21 cellular contexts compared by ENCODE assay signal in genomic region chr14:96965885-96966595, GRCh38.
DNase-seq lines count a peak whose midpoint lies in the region; ATAC-seq and TF ChIP-seq lines count a peak whose summit lies in the region.
"Had no signal": no experiment of that assay in that cellular context is flagged by ENCODE, and none has a peak within 500 bp of the region (broad histone marks: within the 10 kb centered on the region; RNA-seq: fewer than 3 reads in every experiment).

No MANE protein-coding gene starts in this region.

- TF ChIP-seq POLR2A in tibial nerve (IDR thresholded peaks at IDR 0.05) = no peak

- H3K4me3 Mint-ChIP-seq in CD4-positive, CD25-positive, alpha-beta regulatory T cell = no peak overlapping the region

- no peak for TF ChIP-seq CTCF in tibial nerve (IDR thresholded peaks at IDR 0.05)

- H3K9me3 ChIP-seq in CD4-positive, CD25-positive, alpha-beta regulatory T cell (ENCODE audit: control insufficient read depth in 2 of 2, low read length in 2 of 2) = peaks cover 3 to 14% of the 10 kb centered on the region in 2 experiments
- H3K9me3 ChIP-seq in iPS DF 6.9 (ENCODE audit: control insufficient read depth, insufficient read depth, low read length) = no peaks in the 10 kb centered on the region
- H3K9me3 ChIP-seq in tibial nerve = peaks cover 0 to 45% (median 0%) of the 10 kb centered on the region in 4 donors
- H3K9me3 ChIP-seq: adrenal gland had no signal

- ATAC-seq in CD4-positive, CD25-positive, alpha-beta regulatory T cell (ENCODE audit: low read depth in 2 of 2) = no peak
- no peak for ATAC-seq in HG03139 (IDR thresholded peaks at IDR 0.05; ENCODE audit: unreplicated experiment)
- ATAC-seq: left cardiac atrium, Right ventricle myocardium inferior had no signal

- H3K4me3 ChIP-seq in CD4-positive, CD25-positive, alpha-beta regulatory T cell (ENCODE audit: low read depth, low read length) = no peak overlapping the region
- H3K4me3 ChIP-seq in iPS DF 6.9 (ENCODE audit: low read length) = no peak overlapping the region
- H3K4me3 ChIP-seq in tibial nerve = no peak overlapping the region
- H3K4me3 ChIP-seq: adrenal gland, breast epithelium, coronary artery had no signal

- no peaks in the 10 kb centered on the region for H3K27me3 ChIP-seq in CD4-positive, CD25-positive, alpha-beta regulatory T cell (ENCODE audit: control insufficient read depth, insufficient read depth, low read length)
- H3K27me3 ChIP-seq in iPS DF 6.9 (ENCODE audit: control insufficient read depth, insufficient read depth, low read length) (no peaks in the 10 kb centered on the region), tibial nerve (no peaks in the 10 kb centered on the region)
- H3K27me3 ChIP-seq: adrenal gland, breast epithelium had no signal

- no peak for TF ChIP-seq EP300 in tibial nerve (IDR thresholded peaks at IDR 0.05)

- H3K27me3 Mint-ChIP-seq in CD4-positive, CD25-positive, alpha-beta regulatory T cell = no peaks in the 10 kb centered on the region

- peak overlapping the region; percentile 74 for H3K27ac ChIP-seq in CD4-positive, CD25-positive, alpha-beta regulatory T cell (ENCODE audit: insufficient read depth, low read length, poor library complexity, severe bottlenecking)
- H3K27ac ChIP-seq in iPS DF 6.9 (ENCODE audit: low read length) (no peak overlapping the region), tibial nerve (no peak overlapping the region)
- H3K27ac ChIP-seq: adrenal gland, breast epithelium, coronary artery had no signal

- peak overlapping the region; percentile 38 to 87 (median 41) for H3K27ac Mint-ChIP-seq in CD4-positive, CD25-positive, alpha-beta regulatory T cell

- no peaks in the 10 kb centered on the region for H3K36me3 ChIP-seq in CD4-positive, CD25-positive, alpha-beta regulatory T cell (ENCODE audit: control insufficient read depth, insufficient read depth, low read length)
- no peaks in the 10 kb centered on the region for H3K36me3 ChIP-seq in iPS DF 6.9 (ENCODE audit: control insufficient read depth, insufficient read depth, low read length)
- H3K36me3 ChIP-seq in tibial nerve = no peaks in the 10 kb centered on the region
- H3K36me3 ChIP-seq: adrenal gland, breast epithelium had no signal

- H3K9me3 Mint-ChIP-seq in CD4-positive, CD25-positive, alpha-beta regulatory T cell = peaks cover 2 to 19% (median 8%) of the 10 kb centered on the region in 7 donors

- WGBS in iPS DF 6.9 (ENCODE audit: insufficient coverage, insufficient read length) = no CpG with 5 or more reads among the region's 11 CpGs
- WGBS in tibial nerve, 2 donors = 79 to 81% methylated on average over 11 of the region's 11 CpGs

- peaks cover 26 to 64% (median 32%) of the 10 kb centered on the region in 4 donors for H3K4me1 Mint-ChIP-seq in CD4-positive, CD25-positive, alpha-beta regulatory T cell

- H3K4me1 ChIP-seq in CD4-positive, CD25-positive, alpha-beta regulatory T cell (ENCODE audit: control insufficient read depth, insufficient read depth, low read length, poor library complexity, severe bottlenecking) = peaks cover 49% of the 10 kb centered on the region
- H3K4me1 ChIP-seq in iPS DF 6.9 (ENCODE audit: control insufficient read depth, insufficient read depth, low read length) (peaks cover 2% of the 10 kb centered on the region; the same call in 1 of the 2 replicates), tibial nerve (peaks cover 0 to 5% (median 0%) of the 10 kb centered on the region in 4 donors)
- H3K4me1 ChIP-seq: adrenal gland, breast epithelium had no signal

- peaks cover 13% of the 10 kb centered on the region for H3K36me3 Mint-ChIP-seq in CD4-positive, CD25-positive, alpha-beta regulatory T cell

- DNase-seq in CD4-positive, CD25-positive, alpha-beta regulatory T cell = no peak
- peak; percentile 18 for DNase-seq in HT1080 (ENCODE audit: low read depth)
- DNase-seq in UCSD-AML1 (lab: John Stamatoyannopoulos, UW; ENCODE audit: unreplicated experiment) = peak; percentile 17
- DNase-seq in iPS DF 6.9 (ENCODE audit: low read depth, low spot score) = peak; percentile 11
- no peak for DNase-seq in A172 (ENCODE audit: low spot score)
- no peak for DNase-seq in NCI-H748 treated with DMSO at 0.1 percent for 48 hours (lab: John Stamatoyannopoulos, UW)
- DNase-seq in tibial nerve (ENCODE audit: low spot score in 2 of 2) = no peak
- DNase-seq: activated CD4-positive, alpha-beta T cell treated with anti-CD3 and anti-CD28 coated beads, Interleukin-2, amount 50 U/mL, for 48 hours; activated effector memory CD4-positive, alpha-beta T cell treated with anti-CD3 and anti-CD28 coated beads, Interleukin-2, amount 50 U/mL, for 16 hours; activated T-cell treated with anti-CD3 and anti-CD28 coated beads for 4 hours; adrenal gland; DND-41; left cardiac atrium; NCI-H1694 treated with DMSO at 0.1 percent for 48 hours; NCI-H526; stimulated activated CD4-positive, alpha-beta T cell treated with anti-CD3 and anti-CD28 coated beads, Interleukin-2, amount 100 ng/mL, for 48 hours; stimulated activated naive CD4-positive, alpha-beta T cell had no signal

Comparison
In these comparisons a context has a peak if more than half of its experiments do, and no peak if none do; other contexts are left out.
1. DNase-seq: peak in HT1080 (single experiment), UCSD-AML1 (single experiment) and iPS DF 6.9 (single experiment); none in CD4-positive, CD25-positive, alpha-beta regulatory T cell (0 of 3), A172 (single experiment), NCI-H748 treated with DMSO at 0.1 percent for 48 hours (single experiment) and tibial nerve (0 of 2).